In the genomic region with DNA sequence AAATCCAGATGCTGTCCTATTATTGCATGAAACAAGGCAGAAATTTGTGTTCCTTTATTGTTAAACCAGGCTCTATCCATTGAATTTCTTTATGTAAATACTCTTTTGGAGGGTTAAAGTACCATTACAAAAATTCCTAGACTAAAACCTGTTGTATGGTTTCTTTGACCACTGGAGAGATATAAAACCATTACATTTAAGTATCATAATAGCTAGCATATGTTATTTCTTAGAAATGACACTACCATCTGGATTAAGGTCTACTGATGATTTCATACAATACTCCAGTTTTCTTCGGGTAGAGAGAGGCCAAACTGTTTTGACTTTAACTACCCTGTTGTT, we compare ENCODE assay signal across 20 cellular contexts.
"Had no signal": no experiment of that assay in that cellular context is flagged by ENCODE, and none has a peak within 500 bp of the region (broad histone marks: within the 10 kb centered on the region; RNA-seq: fewer than 3 reads in every experiment).

No MANE protein-coding gene starts in this region.

- H3K4me1 ChIP-seq: prostate gland had no signal

- H3K27ac Mint-ChIP-seq: activated CD4-positive, alpha-beta memory T cell treated with anti-CD3 and anti-CD28 coated beads for 36 hours; activated CD4-positive, alpha-beta T cell treated with anti-CD3 and anti-CD28 coated beads for 36 hours; activated CD8-positive, alpha-beta memory T cell treated with anti-CD3 and anti-CD28 coated beads, Interleukin-2, amount 10 ng/mL, durations not matched to agents 7 days and 5 days; activated naive CD4-positive, alpha-beta T cell treated with anti-CD3 and anti-CD28 coated beads, Interleukin-2, amount 50 U/mL, for 24 hours; stimulated activated naive CD8-positive, alpha-beta T cell treated with anti-CD3 and anti-CD28 coated beads, Interleukin-15, Interleukin-2, amounts not matched to agents 100 ng/mL and 50 ng/mL, for 24 hours; T-helper 17 cell; type B pancreatic cell had no signal

- H3K9me3 Mint-ChIP-seq: activated CD4-positive, alpha-beta memory T cell treated with anti-CD3 and anti-CD28 coated beads for 36 hours; activated naive CD4-positive, alpha-beta T cell treated with anti-CD3 and anti-CD28 coated beads, Interleukin-2, amount 50 U/mL, for 24 hours had no signal

- H3K36me3 Mint-ChIP-seq: activated CD4-positive, alpha-beta memory T cell treated with anti-CD3 and anti-CD28 coated beads for 36 hours; activated CD8-positive, alpha-beta memory T cell treated with anti-CD3 and anti-CD28 coated beads, Interleukin-2, amount 10 ng/mL, durations not matched to agents 7 days and 5 days; activated naive CD4-positive, alpha-beta T cell treated with anti-CD3 and anti-CD28 coated beads, Interleukin-2, amount 50 U/mL, for 24 hours; brain; type B pancreatic cell had no signal

- H3K9me3 ChIP-seq: prostate gland had no signal

- H3K4me3 Mint-ChIP-seq: activated CD4-positive, alpha-beta memory T cell treated with anti-CD3 and anti-CD28 coated beads for 36 hours; activated CD4-positive, alpha-beta T cell treated with anti-CD3 and anti-CD28 coated beads for 36 hours; activated CD8-positive, alpha-beta memory T cell treated with anti-CD3 and anti-CD28 coated beads, Interleukin-2, amount 10 ng/mL, durations not matched to agents 7 days and 5 days; activated naive CD4-positive, alpha-beta T cell treated with anti-CD3 and anti-CD28 coated beads, Interleukin-2, amount 50 U/mL, for 24 hours; brain; stimulated activated naive CD8-positive, alpha-beta T cell treated with anti-CD3 and anti-CD28 coated beads, Interleukin-15, Interleukin-2, amounts not matched to agents 100 ng/mL and 50 ng/mL, for 24 hours; T-helper 17 cell; type B pancreatic cell had no signal

- H3K4me3 ChIP-seq: coronary artery, lung, prostate gland, skin epidermis had no signal

- H3K27me3 Mint-ChIP-seq: activated CD4-positive, alpha-beta memory T cell treated with anti-CD3 and anti-CD28 coated beads for 36 hours; activated CD8-positive, alpha-beta memory T cell treated with anti-CD3 and anti-CD28 coated beads, Interleukin-2, amount 10 ng/mL, durations not matched to agents 7 days and 5 days; activated naive CD4-positive, alpha-beta T cell treated with anti-CD3 and anti-CD28 coated beads, Interleukin-2, amount 50 U/mL, for 24 hours; T-helper 17 cell had no signal

- H3K4me1 Mint-ChIP-seq: activated CD8-positive, alpha-beta memory T cell treated with anti-CD3 and anti-CD28 coated beads, Interleukin-2, amount 10 ng/mL, durations not matched to agents 7 days and 5 days; activated naive CD4-positive, alpha-beta T cell treated with anti-CD3 and anti-CD28 coated beads, Interleukin-2, amount 50 U/mL, for 24 hours; T-helper 17 cell had no signal

- H3K27ac ChIP-seq: coronary artery, prostate gland, skin epidermis, WERI-Rb-1 had no signal

- H3K36me3 ChIP-seq: prostate gland, WERI-Rb-1 had no signal

- DNase-seq: activated CD4-positive, alpha-beta memory T cell treated with anti-CD3 and anti-CD28 coated beads for 36 hours; activated CD4-positive, alpha-beta T cell treated with anti-CD3 and anti-CD28 coated beads for 36 hours; activated CD8-positive, alpha-beta memory T cell treated with anti-CD3 and anti-CD28 coated beads, Interleukin-2, amount 10 ng/mL, durations not matched to agents 7 days and 5 days; activated effector memory CD4-positive, alpha-beta T cell treated with Interleukin-2 at 50 U/mL for 16 hours; activated T-cell treated with anti-CD3 and anti-CD28 coated beads, Interleukin-2, amount 50 U/mL, for 1 hour; amygdala; central memory CD4-positive, alpha-beta T cell; midbrain; right cardiac atrium; stimulated activated CD4-positive, alpha-beta T cell treated with anti-CD3 and anti-CD28 coated beads, Interleukin-4, amount 100 ng/mL, for 24 hours; T-helper 17 cell; WERI-Rb-1 had no signal
